8 cellular contexts compared by ENCODE assay signal in genomic region chr10:50704436-50705079, GRCh38. TPM values are rescaled to one million over a fixed set of nuclear protein-coding genes. Genes with fewer than 3 reads are reported as not detected.
DNase-seq lines count a peak whose midpoint lies in the region; ATAC-seq, FAIRE-seq and TF ChIP-seq lines count a peak whose summit lies in the region.
"Not testable (repeated sequence)": the region's sequence is repeated elsewhere in the genome, so short reads cannot be mapped to it uniquely, and the experiment has no call there.

No MANE protein-coding gene starts in this region.

- RAD21 ChIA-PET in GM12878 (lab: Charles Lee; ENCODE audit: unreplicated experiment) = not testable (repeated sequence)

- not testable (repeated sequence) for TF ChIP-seq EP300 in GM12878 (IDR thresholded peaks at IDR 0.05; ENCODE audit: borderline replicate concordance in 1 of 2, control insufficient read depth in 1 of 2, low read depth in 2 of 2, low read length in 2 of 2)

- H3K9ac ChIP-seq in PC-3 (ENCODE audit: low read length); GM12878 (ENCODE audit: control insufficient read depth, insufficient read depth, low read length): not testable (repeated sequence)

- H3F3A ChIP-seq in PC-3 (ENCODE audit: low read length, unreplicated experiment) = not testable (repeated sequence)

- CTCF ChIA-PET in PC-3 (lab: Charles Lee); GM12878 (lab: Yijun Ruan, JAX): not testable (repeated sequence)

- not testable (repeated sequence) for H3K4me2 ChIP-seq in PC-3 (ENCODE audit: low read length); GM12878 (ENCODE audit: control insufficient read depth, insufficient read depth)

- not testable (repeated sequence) for H3K27ac ChIP-seq in PC-3 (ENCODE audit: low read length); GM12878 (ENCODE audit: control insufficient read depth, insufficient read depth)

- TF ChIP-seq CTCF in PC-3 (conservative IDR thresholded peaks at IDR 0.05; ENCODE audit: low read depth, low read length); GM12878 (IDR thresholded peaks at IDR 0.05 in 2 of 3, conservative IDR thresholded peaks at IDR 0.05 in 1 of 3; ENCODE audit: control insufficient read depth in 2 of 3, extremely low read depth in 1 of 3, insufficient read depth in 1 of 3, low read depth in 3 of 3, low read length in 3 of 3): not testable (repeated sequence)

- H4K20me1 ChIP-seq in PC-3 (ENCODE audit: low read length); GM12878 (ENCODE audit: control insufficient read depth, insufficient read depth): not testable (repeated sequence)

- not testable (repeated sequence) for TF ChIP-seq RAD21 in GM12878 (IDR thresholded peaks at IDR 0.05; ENCODE audit: insufficient read depth, low read depth, low read length)

- SMC1A ChIA-PET in GM12878 (lab: Charles Lee; ENCODE audit: uncharacterized antibody, unreplicated experiment) = not testable (repeated sequence)

- not testable (repeated sequence) for TF ChIP-seq POLR2A in GM12878 (IDR thresholded peaks at IDR 0.05; ENCODE audit: low read depth, low read length)

- not testable (repeated sequence) for H3K27me3 ChIP-seq in MG63; PC-3 (ENCODE audit: low read length); GM12878 (replicated peaks in 1 of 2; ENCODE audit: control insufficient read depth in 2 of 2, insufficient read depth in 2 of 2, low read length in 1 of 2)

- not testable (repeated sequence) for H3K9me2 ChIP-seq in PC-3 (replicated peaks; ENCODE audit: low read length)

- H3K4me1 ChIP-seq in PC-3 (ENCODE audit: insufficient read depth, low read length); GM12878 (ENCODE audit: control insufficient read depth, insufficient read depth, low read length): not testable (repeated sequence)

- not testable (repeated sequence) for H3K9me3 ChIP-seq in MG63; PC-3 (ENCODE audit: low read length); GM12878 (replicated peaks; ENCODE audit: control insufficient read depth, insufficient read depth, low read length)

- POLR2A ChIA-PET in PC-3 (lab: Charles Lee; ENCODE audit: unreplicated experiment); GM12878 (lab: Charles Lee): not testable (repeated sequence)

- ATAC-seq in GM21423 (IDR thresholded peaks at IDR 0.05; ENCODE audit: unreplicated experiment) (peak; percentile 59), HG02973 (IDR thresholded peaks at IDR 0.05; ENCODE audit: unreplicated experiment) (peak; percentile 60), GM12878 (peak; percentile 69)
- ATAC-seq in PC-3 = not testable (repeated sequence)

- H3K4me3 ChIP-seq in MG63; PC-3 (ENCODE audit: low read length); GM12878; skeletal muscle cell (ENCODE audit: low read depth, low read length): not testable (repeated sequence)

- in situ Hi-C loops in GM12878 (cut with MboI) = not testable (repeated sequence)

- intact Hi-C loops in PC-3 (cut with micrococcal nuclease); GM12878 (cut with micrococcal nuclease; ENCODE audit: unreplicated experiment): not testable (repeated sequence)

- H2AFZ ChIP-seq in PC-3 (ENCODE audit: low read length); GM12878 (ENCODE audit: control insufficient read depth, low read depth, low read length): not testable (repeated sequence)

- not testable (repeated sequence) for BruUV-seq in PC-3 (replicated peaks; lab: Mats Ljungman, UMichigan); GM12878 (replicated peaks; lab: Mats Ljungman, UMichigan)

- WGBS in GM12878 (ENCODE audit: insufficient coverage, insufficient replicate concordance, low lambda C conversion rate, missing lambda C conversion rate) = 22% methylated on average over 5 of the region's 5 CpGs

- DNase-seq in Daoy (ENCODE audit: low read depth) = peak; percentile 34
- DNase-seq in MG63 = peak; percentile 48
- peak; percentile 44 for DNase-seq in PC-3
- peak; percentile 1 for DNase-seq in GM12878 (ENCODE audit: low read depth, low spot score)
- DNase-seq in glomerular visceral epithelial cell (ENCODE audit: extremely low spot score) = peak; percentile 63
- DNase-seq in skeletal muscle cell (ENCODE audit: low read depth) = peak; percentile 8

- H3K79me2 ChIP-seq in PC-3 (ENCODE audit: low read length); GM12878 (ENCODE audit: control insufficient read depth, insufficient read depth, low read length): not testable (repeated sequence)

- H3K36me3 ChIP-seq in MG63; PC-3 (ENCODE audit: low read depth, low read length); GM12878 (ENCODE audit: control insufficient read depth in 2 of 2, insufficient read depth in 2 of 2, low read length in 1 of 2): not testable (repeated sequence)

- FAIRE-seq in GM12878 (lab: Jason Lieb, UNC) = not testable (repeated sequence)

RNA-seq across cellular contexts. Expression of gene ASAH2B, which starts 35.2 kb away (rescaled TPM):
- 4.5 and 5.5 TPM in 2 replicates for total RNA-seq in Daoy (2014; rRNA removed; shearing (Covaris generic))
- total RNA-seq in MG63 (2014; rRNA removed; shearing (Covaris generic); ENCODE audit: low replicate concordance) = 0.43 and 0.64 TPM in 2 replicates
- 19.6 and 21.8 TPM in 2 replicates for total RNA-seq in PC-3 (2014; rRNA removed)
- 5.9 and 6.0 TPM in 2 replicates for total RNA-seq in GM12878 (2013; cell fraction: nucleolus; rRNA removed)
- total RNA-seq in GM12878 (2014; rRNA removed) = 1.6 and 1.9 TPM in 2 replicates
- 2.0 and 2.6 TPM in 2 replicates for total RNA-seq in GM12878 (2014; rRNA removed; fragmentation: Illumina TruSeq; extraction: Trizol)
- total RNA-seq in GM12878 (2021) = 2.2 TPM in 2 replicates
- polyA plus RNA-seq in GM12878 (2011; ENCODE audit: low read depth) = 1.7 TPM
- polyA plus RNA-seq in GM12878 (2011; rRNA removed) = 4.5 and 5.0 TPM in 2 replicates
- 1.9 and 3.8 TPM in 2 replicates for polyA plus RNA-seq in GM12878 (2011; cell fraction: cytosol; rRNA removed)
- polyA plus RNA-seq in GM12878 (2011; cell fraction: nucleus; rRNA removed) = 2.8 and 3.2 TPM in 2 replicates
- polyA plus RNA-seq in GM12878 (2012) = 2.1 and 3.8 TPM in 2 replicates
- polyA plus RNA-seq in GM12878 (2014; fragmentation: Illumina TruSeq; extraction: Trizol) = 3.3 and 4.9 TPM in 2 replicates
- polyA plus RNA-seq in GM12878 (2014; fragmentation: Nextera tagmentation; extraction: Ambion mirVana) = 1 to 10 TPM; 2.4 to 2.8 TPM
- 3.6 and 3.9 TPM in 2 replicates for polyA plus RNA-seq in GM12878 (2014; rRNA removed)
- 1 to 10 TPM; 3.1 to 5.4 TPM for polyA plus RNA-seq in GM12878 (2016; fragmentation: Nextera tagmentation; extraction: Ambion mirVana)
- polyA minus RNA-seq in GM12878 (2011; rRNA and poly(A)+ RNA removed) = 1.5 and 1.7 TPM in 2 replicates
- 0.42 TPM in 1 of 2 replicates, not detected in the other for polyA minus RNA-seq in GM12878 (2011; cell fraction: cytosol; rRNA and poly(A)+ RNA removed)
- 2.9 and 4.3 TPM in 2 replicates for polyA minus RNA-seq in GM12878 (2011; cell fraction: nucleus; rRNA and poly(A)+ RNA removed)

Comparison
In these comparisons a context has a peak if more than half of its experiments do, and no peak if none do; other contexts are left out.
1. DNase-seq: peak in every context shown above with its lines; median percentile 63 in glomerular visceral epithelial cell; 48 in MG63; 44 in PC-3; 34 in Daoy; 8 in skeletal muscle cell; 1 in GM12878.